14 cellular contexts compared by ENCODE assay signal in the genomic region with DNA sequence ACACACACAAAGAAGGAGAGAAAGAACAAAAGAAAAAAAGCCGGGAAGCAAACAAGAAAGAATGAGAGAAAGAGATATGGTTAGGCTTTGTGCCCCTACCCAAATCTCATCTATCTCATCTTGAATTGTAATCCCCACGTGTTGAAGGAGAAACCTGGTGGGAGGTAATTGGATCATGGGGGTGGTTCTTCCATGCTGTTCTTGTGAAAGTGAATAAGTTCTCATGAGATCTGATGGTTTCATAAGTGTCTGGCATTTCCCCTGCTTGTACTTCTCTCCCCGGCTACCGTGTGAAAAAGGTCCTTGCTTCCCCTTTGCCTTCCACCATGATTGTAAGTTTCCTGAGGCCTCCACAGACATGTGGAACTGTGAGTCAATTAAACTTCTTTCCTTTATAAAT. TPM values are rescaled to one million over a fixed set of nuclear protein-coding genes. Genes with fewer than 3 reads are reported as not detected.
DNase-seq lines count a peak whose midpoint lies in the region; ATAC-seq and TF ChIP-seq lines count a peak whose summit lies in the region.
"Had no signal": no experiment of that assay in that cellular context is flagged by ENCODE, and none has a peak within 500 bp of the region (broad histone marks: within the 10 kb centered on the region; RNA-seq: fewer than 3 reads in every experiment).

No MANE protein-coding gene starts in this region.

- CTCF ChIA-PET in HEK293 (lab: Yijun Ruan, JAX), result no interaction called here

- no peaks in the 10 kb centered on the region for H3K4me1 ChIP-seq in HEK293 (ENCODE audit: control insufficient read depth, insufficient read depth, low read length)
- H3K4me1 ChIP-seq: Caco-2 had no signal

- H3K9me3 ChIP-seq in HEK293 (ENCODE audit: control insufficient read depth, insufficient read depth, low read depth, low read length), result no peaks in the 10 kb centered on the region
- no peaks in the 10 kb centered on the region for H3K9me3 ChIP-seq in MG63
- H3K9me3 ChIP-seq: Caco-2 had no signal

- H3K27ac ChIP-seq in HEK293 (ENCODE audit: extremely low read depth, low read depth, low read length), result no peak overlapping the region
- H3K27ac ChIP-seq: C4-2B had no signal

- H3K27me3 ChIP-seq in MG63, result peaks cover 12% of the 10 kb centered on the region; the same call in 1 of the 2 replicates

- no peak overlapping the region for H3K4me3 ChIP-seq in HEK293 (ENCODE audit: low read depth, low read length)
- H3K4me3 ChIP-seq in fibroblast of mammary gland (ENCODE audit: control insufficient read depth, low read depth, low read length), result no peak overlapping the region
- no peak overlapping the region for H3K4me3 ChIP-seq in MG63

- DNase-seq in CD1c-positive myeloid dendritic cell (ENCODE audit: extremely low spot score), result peak; percentile 71
- peak; percentile 16 for DNase-seq in SKM-1 (lab: John Stamatoyannopoulos, UW; ENCODE audit: unreplicated experiment)
- peak; percentile 2 for DNase-seq in fibroblast of mammary gland (ENCODE audit: low read depth)
- no peak for DNase-seq in MG63
- no peak for DNase-seq in NCI-H1092 treated with DMSO at 0.1 percent for 48 hours (lab: John Stamatoyannopoulos, UW)
- DNase-seq: Caco-2, NCI-H1436 treated with DMSO at 0.1 percent for 48 hours, NCI-H2081, NCI-H2227 treated with DMSO at 0.1 percent for 48 hours, PC-3, T-helper 1 cell had no signal

- TF ChIP-seq CTCF in HEK293 (tag by site-specific recombination; IDR thresholded peaks at IDR 0.05) (no peak), fibroblast of mammary gland (conservative IDR thresholded peaks at IDR 0.05; ENCODE audit: control insufficient read depth, insufficient read depth, low read depth, low read length) (no peak)

- ATAC-seq in HG02798 (IDR thresholded peaks at IDR 0.05; ENCODE audit: poor library complexity, unreplicated experiment), result no peak
- ATAC-seq: PC-3 had no signal

- no peaks in the 10 kb centered on the region for H3K36me3 ChIP-seq in HEK293 (ENCODE audit: control insufficient read depth in 2 of 2, insufficient read depth in 1 of 2, low read length in 2 of 2)
- H3K36me3 ChIP-seq in MG63, result no peaks in the 10 kb centered on the region

- POLR2A ChIA-PET in HEK293 (lab: Yijun Ruan, JAX), result no interaction called here

TF ChIP-seq in HEK293, 187 proteins besides CTCF, POLR2A, EP300 and RAD21:
- TF ChIP-seq, protein P1, sequence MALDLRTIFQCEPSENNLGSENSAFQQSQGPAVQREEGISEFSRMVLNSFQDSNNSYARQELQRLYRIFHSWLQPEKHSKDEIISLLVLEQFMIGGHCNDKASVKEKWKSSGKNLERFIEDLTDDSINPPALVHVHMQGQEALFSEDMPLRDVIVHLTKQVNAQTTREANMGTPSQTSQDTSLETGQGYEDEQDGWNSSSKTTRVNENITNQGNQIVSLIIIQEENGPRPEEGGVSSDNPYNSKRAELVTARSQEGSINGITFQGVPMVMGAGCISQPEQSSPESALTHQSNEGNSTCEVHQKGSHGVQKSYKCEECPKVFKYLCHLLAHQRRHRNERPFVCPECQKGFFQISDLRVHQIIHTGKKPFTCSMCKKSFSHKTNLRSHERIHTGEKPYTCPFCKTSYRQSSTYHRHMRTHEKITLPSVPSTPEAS (tag by site-specific recombination; IDR thresholded peaks at IDR 0.05), result peak; percentile 64; the same call in 1 of the 2 replicates
- TF ChIP-seq ZNF140 (tag by site-specific recombination; IDR thresholded peaks at IDR 0.05), result no peak

RNA-seq across cellular contexts. Expression of gene SH2D1B, which starts 32.0 kb away (rescaled TPM):
- not detected in 2 replicates for total RNA-seq in MG63 (2014; rRNA removed; shearing (Covaris generic); ENCODE audit: low replicate concordance)
- total RNA-seq: Caco-2 had no signal

RNA-seq across cellular contexts. Expression of gene UHMK1, which starts 53.7 kb away (rescaled TPM):
- 42.8 and 71.7 TPM in 2 replicates for total RNA-seq in MG63 (2014; rRNA removed; shearing (Covaris generic); ENCODE audit: low replicate concordance)

Comparison
In these comparisons a context has a peak if more than half of its experiments do, and no peak if none do; other contexts are left out.
1. DNase-seq: peak in CD1c-positive myeloid dendritic cell (single experiment), SKM-1 (single experiment) and fibroblast of mammary gland (single experiment); none in MG63 (single experiment) and NCI-H1092 treated with DMSO at 0.1 percent for 48 hours (single experiment).